18 cellular contexts compared by ENCODE assay signal in genomic region chr10:80509108-80509402, GRCh38. TPM values are rescaled to one million over a fixed set of nuclear protein-coding genes. Genes with fewer than 3 reads are reported as not detected.
DNase-seq lines count a peak whose midpoint lies in the region; ATAC-seq and TF ChIP-seq lines count a peak whose summit lies in the region.
"Had no signal": no experiment of that assay in that cellular context is flagged by ENCODE, and none has a peak within 500 bp of the region (broad histone marks: within the 10 kb centered on the region; RNA-seq: fewer than 3 reads in every experiment).

No MANE protein-coding gene starts in this region.

- no peak for TF ChIP-seq CTCF in left lung (IDR thresholded peaks at IDR 0.05)
- no peak for TF ChIP-seq CTCF in prostate gland (IDR thresholded peaks at IDR 0.05)

- H3K27ac Mint-ChIP-seq in activated T-cell treated with anti-CD3 and anti-CD28 coated beads, Interleukin-2, amount 50 U/mL, for 24 hours = peak overlapping the region; percentile 76
- no peak overlapping the region for H3K27ac Mint-ChIP-seq in activated T-cell treated with anti-CD3 and anti-CD28 coated beads, Interleukin-2, amount 50 U/mL, for 72 hours

- intact Hi-C loops in left lung (cut with DNase I) (no loop called here), prostate gland (cut with DNase I) (loop anchor here (5.0 kb wide), 1 partner anchor 127 kb away; no protein-coding TSS in a partner anchor)

- H3K27ac ChIP-seq in left lung (peak overlapping the region; percentile 65 to 70), substantia nigra (ENCODE audit: low read depth, low read length, poor library complexity, severe bottlenecking) (peak overlapping the region; percentile 50), prostate gland (peak overlapping the region in 1 of 2 donors; percentile 19)
- H3K27ac ChIP-seq: KMS-11, thoracic aorta had no signal

- H3K27me3 ChIP-seq in adipocyte (replicated peaks; ENCODE audit: control insufficient read depth, insufficient read depth, low read length) = no peaks in the 10 kb centered on the region
- no peaks in the 10 kb centered on the region for H3K27me3 ChIP-seq in left lung
- H3K27me3 ChIP-seq in prostate gland (replicated peaks; ENCODE audit: insufficient read depth) = no peaks in the 10 kb centered on the region
- H3K27me3 ChIP-seq: neutrophil had no signal

- H3K4me3 Mint-ChIP-seq in activated T-cell treated with anti-CD3 and anti-CD28 coated beads, Interleukin-2, amount 50 U/mL, for 24 hours = no peak overlapping the region
- H3K4me3 Mint-ChIP-seq in activated T-cell treated with anti-CD3 and anti-CD28 coated beads, Interleukin-2, amount 50 U/mL, for 72 hours = no peak overlapping the region
- H3K4me3 Mint-ChIP-seq: CD4-positive, alpha-beta T cell had no signal

- TF ChIP-seq POLR2A in prostate gland (IDR thresholded peaks at IDR 0.05) = no peak

- H3K27me3 Mint-ChIP-seq in activated T-cell treated with anti-CD3 and anti-CD28 coated beads, Interleukin-2, amount 50 U/mL, for 24 hours = no peaks in the 10 kb centered on the region
- no peaks in the 10 kb centered on the region for H3K27me3 Mint-ChIP-seq in activated T-cell treated with anti-CD3 and anti-CD28 coated beads, Interleukin-2, amount 50 U/mL, for 72 hours (ENCODE audit: low read depth)
- H3K27me3 Mint-ChIP-seq: CD4-positive, alpha-beta T cell had no signal

- H3K4me1 Mint-ChIP-seq in activated T-cell treated with anti-CD3 and anti-CD28 coated beads, Interleukin-2, amount 50 U/mL, for 24 hours (ENCODE audit: low read depth) = peaks cover 41% of the 10 kb centered on the region
- H3K4me1 Mint-ChIP-seq in activated T-cell treated with anti-CD3 and anti-CD28 coated beads, Interleukin-2, amount 50 U/mL, for 72 hours (ENCODE audit: low read depth) = peaks cover 46% of the 10 kb centered on the region

- H3K36me3 ChIP-seq in adipocyte (ENCODE audit: control insufficient read depth, insufficient read depth, low read length, severe bottlenecking) = peaks cover 66% of the 10 kb centered on the region
- H3K36me3 ChIP-seq in left lung = peaks cover 4 to 79% of the 10 kb centered on the region in 2 donors
- peaks cover 0 to 2% of the 10 kb centered on the region in 2 donors for H3K36me3 ChIP-seq in prostate gland

- H3K4me3 ChIP-seq in adipocyte (ENCODE audit: low read length) (no peak overlapping the region), left lung (no peak overlapping the region), prostate gland (no peak overlapping the region)
- H3K4me3 ChIP-seq: mucosa of descending colon, thoracic aorta had no signal

- DNase-seq in activated T-cell treated with anti-CD3 and anti-CD28 coated beads, Interleukin-2, amount 50 U/mL, for 24 hours = no peak
- DNase-seq in activated T-cell treated with anti-CD3 and anti-CD28 coated beads, Interleukin-2, amount 50 U/mL, for 72 hours = no peak
- no peak for DNase-seq in adipocyte (ENCODE audit: low read depth)
- peak in 1 of 2 donors; percentile 29 for DNase-seq in left lung
- no peak for DNase-seq in substantia nigra (lab: John Stamatoyannopoulos, UW)
- DNase-seq in prostate gland (ENCODE audit: low spot score) = no peak
- DNase-seq in stimulated activated CD8-positive, alpha-beta memory T cell treated with anti-CD3 and anti-CD28 coated beads, Interleukin-4, amount 100 ng/mL, for 48 hours = no peak
- DNase-seq: activated CD8-positive, alpha-beta memory T cell treated with anti-CD3 and anti-CD28 coated beads, Interleukin-2, amount 50 U/mL, for 4 hours; CD4-positive, alpha-beta T cell; cortex of kidney; mucosa of descending colon; NCI-H1417; NCI-H69; stimulated activated CD4-positive, alpha-beta T cell treated with anti-CD3 and anti-CD28 coated beads, Interleukin-2, amount 100 ng/mL, for 24 hours had no signal

- peak overlapping the region; percentile 19 for H3K9ac ChIP-seq in adipocyte (ENCODE audit: low read length)
- H3K9ac ChIP-seq: KMS-11 had no signal

- WGBS in prostate gland = 91% methylated on average over 8 of the region's 8 CpGs

- no peak for ATAC-seq in activated T-cell treated with anti-CD3 and anti-CD28 coated beads, Interleukin-2, amount 50 U/mL, for 72 hours (replicated peaks in 1 of 2)
- no peak for ATAC-seq in left lung
- no peak for ATAC-seq in GM19455 (IDR thresholded peaks at IDR 0.05; ENCODE audit: unreplicated experiment)
- ATAC-seq: mucosa of descending colon had no signal

- no peaks in the 10 kb centered on the region for H3K9me3 Mint-ChIP-seq in activated T-cell treated with anti-CD3 and anti-CD28 coated beads, Interleukin-2, amount 50 U/mL, for 24 hours
- no peaks in the 10 kb centered on the region for H3K9me3 Mint-ChIP-seq in activated T-cell treated with anti-CD3 and anti-CD28 coated beads, Interleukin-2, amount 50 U/mL, for 72 hours
- H3K9me3 Mint-ChIP-seq: CD4-positive, alpha-beta T cell had no signal

- peaks cover 78% of the 10 kb centered on the region for H3K36me3 Mint-ChIP-seq in activated T-cell treated with anti-CD3 and anti-CD28 coated beads, Interleukin-2, amount 50 U/mL, for 24 hours (ENCODE audit: low read depth)
- peaks cover 0 to 13% of the 10 kb centered on the region in 2 donors for H3K36me3 Mint-ChIP-seq in activated T-cell treated with anti-CD3 and anti-CD28 coated beads, Interleukin-2, amount 50 U/mL, for 72 hours (ENCODE audit: insufficient read depth in 2 of 2)

- H3K4me1 ChIP-seq in adipocyte (ENCODE audit: control insufficient read depth, insufficient read depth, low read length) = peaks cover 56% of the 10 kb centered on the region
- H3K4me1 ChIP-seq in left lung = peaks cover 14 to 73% of the 10 kb centered on the region in 2 donors
- peaks cover 16% of the 10 kb centered on the region for H3K4me1 ChIP-seq in prostate gland (replicated peaks)

- H3K9me3 ChIP-seq in adipocyte (ENCODE audit: control insufficient read depth, low read length) (no peaks in the 10 kb centered on the region), left lung (no peaks in the 10 kb centered on the region), prostate gland (no peaks in the 10 kb centered on the region)
- H3K9me3 ChIP-seq: mucosa of descending colon, neutrophil, thoracic aorta had no signal

RNA-seq across cellular contexts. Expression of gene SH2D4B, which starts 28.6 kb away (rescaled TPM):
- total RNA-seq in activated T-cell treated with anti-CD3 and anti-CD28 coated beads, Interleukin-2, amount 50 U/mL, for 72 hours = under 1 TPM; 0.34 to 0.46 TPM
- total RNA-seq in left lung (under 1 TPM; 0.23 to 0.37 TPM), prostate gland (under 1 TPM in 1 of 2 donors, not detected in 1; 0.40 TPM)
- total RNA-seq: mucosa of descending colon had no signal

RNA-seq across cellular contexts. Expression of gene TSPAN14, which starts 54.9 kb away (rescaled TPM):
- 10 to 100 TPM; 44.2 to 47.8 TPM for total RNA-seq in activated T-cell treated with anti-CD3 and anti-CD28 coated beads, Interleukin-2, amount 50 U/mL, for 72 hours
- total RNA-seq in left lung (100 to 1,000 TPM; 116 to 158 TPM), prostate gland (100 to 1,000 TPM in 1 of 2 donors, 10 to 100 TPM in 1; 69.8 to 103 TPM)
